In the genomic region with DNA sequence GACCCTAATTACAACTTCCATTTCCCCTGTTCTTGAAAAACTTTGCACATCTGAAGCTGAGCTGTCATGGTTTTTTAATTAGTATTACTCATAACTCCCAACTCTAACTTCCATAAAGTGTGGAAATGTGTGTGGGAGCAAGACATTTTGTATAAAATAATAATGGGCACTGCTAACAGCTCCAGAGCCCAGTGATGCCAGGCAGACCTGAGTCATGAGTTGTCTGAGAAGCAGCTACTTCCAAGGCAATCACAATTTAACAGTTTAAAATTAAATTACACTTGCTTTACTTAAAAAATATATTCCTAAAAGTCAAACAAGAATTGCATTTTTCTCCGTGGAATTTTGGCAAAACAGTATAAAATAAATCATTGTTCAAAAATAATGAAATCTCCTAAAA, we compare ENCODE assay signal across 14 cellular contexts. TPM values are rescaled to one million over a fixed set of nuclear protein-coding genes. Genes with fewer than 3 reads are reported as not detected.
"Had no signal": no experiment of that assay in that cellular context is flagged by ENCODE, and none has a peak within 500 bp of the region (broad histone marks: within the 10 kb centered on the region; RNA-seq: fewer than 3 reads in every experiment).

No MANE protein-coding gene starts in this region.

- H3K4me3 ChIP-seq: gastroesophageal sphincter, heart right ventricle, prostate gland, upper lobe of right lung had no signal

- DNase-seq: activated CD4-positive, alpha-beta T cell treated with anti-CD3 and anti-CD28 coated beads, Interleukin-2, amount 10 ng/mL, durations not matched to agents 7 days and 5 days; activated CD8-positive, alpha-beta T cell treated with anti-CD3 and anti-CD28 coated beads, Interleukin-2, amount 10 ng/mL, durations not matched to agents 7 days and 5 days; activated effector memory CD4-positive, alpha-beta T cell treated with anti-CD3 and anti-CD28 coated beads, Interleukin-2, amount 50 U/mL, for 16 hours; activated T-cell treated with anti-CD3 and anti-CD28 coated beads, Interleukin-2, amount 50 U/mL, for 48 hours; cerebellar nuclear complex; cortex of kidney; heart right ventricle; left ventricle myocardium superior; stimulated activated naive B cell treated with anti-CD40 and anti-IgM and Interleukin-4, amounts not matched to agents 10 μg/mL and 1 μg/mL and 100 μg/mL, for 72 hours; T1000; upper lobe of right lung had no signal

- H3K27me3 ChIP-seq: gastroesophageal sphincter, heart right ventricle, upper lobe of right lung had no signal

- H3K36me3 ChIP-seq: gastroesophageal sphincter, prostate gland, upper lobe of right lung had no signal

- ATAC-seq: activated CD8-positive, alpha-beta T cell treated with anti-CD3 and anti-CD28 coated beads, Interleukin-2, amount 10 ng/mL, durations not matched to agents 7 days and 5 days; gastroesophageal sphincter; heart right ventricle; left ventricle myocardium superior; stimulated activated naive B cell treated with anti-CD40 and anti-IgM and Interleukin-4, amounts not matched to agents 10 μg/mL and 1 μg/mL and 100 μg/mL, for 72 hours; upper lobe of right lung had no signal

- H3K9me3 ChIP-seq: gastroesophageal sphincter, heart right ventricle, prostate gland, upper lobe of right lung had no signal

- H3K27ac ChIP-seq: prostate gland, upper lobe of right lung had no signal

- H3K4me1 ChIP-seq: upper lobe of right lung had no signal

RNA-seq across cellular contexts. Expression of gene SLC2A12, which starts 6.4 kb away (rescaled TPM):
- total RNA-seq: T-helper 1 cell treated with Interleukin-12 subunit alpha and Interleukin-12 subunit beta and Interleukin-4 antibody, amounts not matched to agents 30 ng/mL and 1 ng/mL, for 36 hours had no signal
